In the genomic region with DNA sequence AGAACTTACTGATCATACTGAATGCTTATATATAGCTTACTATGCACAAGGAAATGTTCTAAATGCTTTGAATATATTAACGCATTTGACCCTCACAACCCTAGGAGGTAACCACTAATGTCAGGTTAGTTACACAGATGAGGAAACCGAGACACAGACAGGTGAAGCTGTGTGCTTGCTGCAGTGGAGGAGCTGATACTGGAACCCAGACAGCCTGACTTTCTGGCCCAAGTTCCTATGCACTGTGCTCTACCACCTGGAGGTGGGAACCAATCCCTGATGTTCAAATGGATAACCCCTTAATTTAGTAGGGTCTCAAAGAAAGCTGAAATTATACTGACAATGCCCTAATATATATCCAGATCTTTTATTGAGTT, we compare ENCODE assay signal across 12 cellular contexts.
DNase-seq lines count a peak whose midpoint lies in the region; ATAC-seq and TF ChIP-seq lines count a peak whose summit lies in the region.
"Had no signal": no experiment of that assay in that cellular context is flagged by ENCODE, and none has a peak within 500 bp of the region (broad histone marks: within the 10 kb centered on the region; RNA-seq: fewer than 3 reads in every experiment).

No MANE protein-coding gene starts in this region.

- H3K4me1 ChIP-seq in thoracic aorta (ENCODE audit: control insufficient read depth in 1 of 2, low read depth in 2 of 2): peaks cover 53 to 92% of the 10 kb centered on the region in 2 donors

- no peak overlapping the region for H3K27ac Mint-ChIP-seq in activated CD8-positive, alpha-beta memory T cell treated with anti-CD3 and anti-CD28 coated beads, Interleukin-2, amount 10 ng/mL, durations not matched to agents 7 days and 5 days
- no peak overlapping the region for H3K27ac Mint-ChIP-seq in effector memory CD8-positive, alpha-beta T cell

- no peak overlapping the region for H3K4me3 Mint-ChIP-seq in activated CD8-positive, alpha-beta memory T cell treated with anti-CD3 and anti-CD28 coated beads, Interleukin-2, amount 10 ng/mL, durations not matched to agents 7 days and 5 days
- H3K4me3 Mint-ChIP-seq in effector memory CD8-positive, alpha-beta T cell: no peak overlapping the region

- TF ChIP-seq CTCF in thoracic aorta (IDR thresholded peaks at IDR 0.05): no peak

- peak; percentile 10 for ATAC-seq in activated CD8-positive, alpha-beta memory T cell treated with anti-CD3 and anti-CD28 coated beads, Interleukin-2, amount 10 ng/mL, durations not matched to agents 7 days and 5 days
- ATAC-seq in HG02610 (IDR thresholded peaks at IDR 0.05; ENCODE audit: unreplicated experiment) (peak; percentile 17), HG03520 (IDR thresholded peaks at IDR 0.05; ENCODE audit: unreplicated experiment) (peak; percentile 16), thoracic aorta (ENCODE audit: insufficient number of reproducible peaks, low FRiP score, low read depth) (no peak), HG03039 (IDR thresholded peaks at IDR 0.05; ENCODE audit: unreplicated experiment) (no peak)
- ATAC-seq in effector memory CD8-positive, alpha-beta T cell (replicated peaks): no peak
- ATAC-seq: sciatic nerve had no signal

- no peaks in the 10 kb centered on the region for H3K36me3 Mint-ChIP-seq in activated CD8-positive, alpha-beta memory T cell treated with anti-CD3 and anti-CD28 coated beads, Interleukin-2, amount 10 ng/mL, durations not matched to agents 7 days and 5 days
- H3K36me3 Mint-ChIP-seq in effector memory CD8-positive, alpha-beta T cell (ENCODE audit: insufficient read depth): no peaks in the 10 kb centered on the region

- H3K27ac ChIP-seq in thoracic aorta: peak overlapping the region; percentile 89 to 98
- H3K27ac ChIP-seq: testis had no signal

- no peaks in the 10 kb centered on the region for H3K27me3 ChIP-seq in thoracic aorta (replicated peaks; ENCODE audit: insufficient read depth)
- H3K27me3 ChIP-seq: testis had no signal

- peaks cover 46% of the 10 kb centered on the region for H3K27me3 Mint-ChIP-seq in activated CD8-positive, alpha-beta memory T cell treated with anti-CD3 and anti-CD28 coated beads, Interleukin-2, amount 10 ng/mL, durations not matched to agents 7 days and 5 days
- peaks cover 0 to 15% of the 10 kb centered on the region in 2 donors for H3K27me3 Mint-ChIP-seq in effector memory CD8-positive, alpha-beta T cell

- H3K9me3 Mint-ChIP-seq in activated CD8-positive, alpha-beta memory T cell treated with anti-CD3 and anti-CD28 coated beads, Interleukin-2, amount 10 ng/mL, durations not matched to agents 7 days and 5 days (ENCODE audit: low read depth): no peaks in the 10 kb centered on the region
- H3K9me3 Mint-ChIP-seq in effector memory CD8-positive, alpha-beta T cell: no peaks in the 10 kb centered on the region

- no peak overlapping the region for H3K4me3 ChIP-seq in thoracic aorta
- H3K4me3 ChIP-seq: testis had no signal

- H3K36me3 ChIP-seq in thoracic aorta: peaks cover 41% of the 10 kb centered on the region

- CTCF ChIA-PET in activated CD8-positive, alpha-beta memory T cell treated with anti-CD3 and anti-CD28 coated beads, Interleukin-2, amount 10 ng/mL, durations not matched to agents 7 days and 5 days (lab: Charles Lee): interaction anchor here (0.8 to 4.3 kb wide), 5 partner anchors 12 to 252 kb away, joined by 3 to 40 read pairs (median 3); a partner anchor contains a TSS

- H3K4me1 Mint-ChIP-seq in activated CD8-positive, alpha-beta memory T cell treated with anti-CD3 and anti-CD28 coated beads, Interleukin-2, amount 10 ng/mL, durations not matched to agents 7 days and 5 days: peaks cover 19% of the 10 kb centered on the region
- H3K4me1 Mint-ChIP-seq in effector memory CD8-positive, alpha-beta T cell (ENCODE audit: low read depth in 2 of 2): peaks cover 6 to 8% of the 10 kb centered on the region in 2 donors

- H3K9me3 ChIP-seq in thoracic aorta: no peaks in the 10 kb centered on the region
- H3K9me3 ChIP-seq: Caco-2, testis had no signal

- no peak for DNase-seq in activated CD8-positive, alpha-beta memory T cell treated with anti-CD3 and anti-CD28 coated beads, Interleukin-2, amount 10 ng/mL, durations not matched to agents 7 days and 5 days
- DNase-seq in activated CD8-positive, alpha-beta memory T cell treated with anti-CD3 and anti-CD28 coated beads, Interleukin-2, amount 50 U/mL, for 48 hours: no peak
- DNase-seq in thoracic aorta (ENCODE audit: low spot score) (no peak), SIG-M5 (lab: John Stamatoyannopoulos, UW) (no peak)
- DNase-seq in effector memory CD8-positive, alpha-beta T cell: no peak
- DNase-seq: 8988T, Caco-2, testis had no signal

Comparison
In these comparisons a context has a peak if more than half of its experiments do, and no peak if none do; other contexts are left out.
1. ATAC-seq: peak in activated CD8-positive, alpha-beta memory T cell treated with anti-CD3 and anti-CD28 coated beads, Interleukin-2, amount 10 ng/mL, durations not matched to agents 7 days and 5 days (single experiment), HG02610 (single experiment) and HG03520 (single experiment); none in thoracic aorta (single experiment), effector memory CD8-positive, alpha-beta T cell (single experiment) and HG03039 (single experiment).